26 cellular contexts compared by ENCODE assay signal in the genomic region with DNA sequence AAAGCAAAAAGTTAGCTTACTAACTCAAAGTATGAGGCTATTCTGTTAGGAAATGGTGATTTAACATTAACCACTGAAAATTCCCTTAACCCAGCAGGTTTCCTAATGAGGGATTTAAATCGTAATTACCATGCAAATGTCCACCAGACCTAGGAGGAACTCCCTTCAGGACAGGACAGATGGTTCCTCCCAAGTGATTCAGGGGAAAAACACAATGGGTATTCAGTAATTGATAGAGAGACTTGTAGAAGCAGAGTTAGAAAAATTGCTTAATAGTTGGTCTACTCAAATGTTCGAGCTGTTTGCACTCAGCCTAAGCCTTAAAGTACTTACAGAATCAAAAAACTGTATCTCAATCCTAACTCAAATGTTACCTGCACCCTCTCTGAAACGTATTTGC. TPM values are rescaled to one million over a fixed set of nuclear protein-coding genes. Genes with fewer than 3 reads are reported as not detected.
"Had no signal": no experiment of that assay in that cellular context is flagged by ENCODE, and none has a peak within 500 bp of the region (broad histone marks: within the 10 kb centered on the region; RNA-seq: fewer than 3 reads in every experiment).

No MANE protein-coding gene starts in this region.

- H3K36me3 ChIP-seq: esophagus muscularis mucosa, gastrocnemius medialis, lower lobe of right lung, stomach, transverse colon had no signal

- H3K27me3 Mint-ChIP-seq: activated CD4-positive, alpha-beta memory T cell treated with anti-CD3 and anti-CD28 coated beads for 36 hours; activated naive CD8-positive, alpha-beta T cell treated with anti-CD3 and anti-CD28 coated beads, Interleukin-2, amount 10 ng/mL, durations not matched to agents 7 days and 5 days; naive thymus-derived CD4-positive, alpha-beta T cell; T-helper 17 cell had no signal

- H3K27ac ChIP-seq: esophagus muscularis mucosa, gastrocnemius medialis, lower lobe of right lung, stomach, transverse colon had no signal

- FAIRE-seq: small intestine, urothelium cell line had no signal

- H3K4me1 ChIP-seq: esophagus muscularis mucosa, gastrocnemius medialis, lower lobe of right lung, stomach, transverse colon had no signal

- H3K4me3 Mint-ChIP-seq: activated CD4-positive, alpha-beta memory T cell treated with anti-CD3 and anti-CD28 coated beads for 36 hours; activated naive CD4-positive, alpha-beta T cell treated with anti-CD3 and anti-CD28 coated beads for 36 hours; activated naive CD8-positive, alpha-beta T cell treated with anti-CD3 and anti-CD28 coated beads, Interleukin-2, amount 10 ng/mL, durations not matched to agents 7 days and 5 days; immature natural killer cell; naive thymus-derived CD4-positive, alpha-beta T cell; neural crest cell; stimulated activated effector memory CD8-positive, alpha-beta T cell treated with anti-CD3 and anti-CD28 coated beads, Interleukin-12 subunit alpha, Interleukin-12 subunit beta, amount 100 ng/mL, for 72 hours; T-helper 17 cell had no signal

- H3K27me3 ChIP-seq: esophagus muscularis mucosa, gastrocnemius medialis, stomach, transverse colon had no signal

- H3K36me3 Mint-ChIP-seq: activated CD4-positive, alpha-beta memory T cell treated with anti-CD3 and anti-CD28 coated beads for 36 hours; activated naive CD8-positive, alpha-beta T cell treated with anti-CD3 and anti-CD28 coated beads, Interleukin-2, amount 10 ng/mL, durations not matched to agents 7 days and 5 days; immature natural killer cell; naive thymus-derived CD4-positive, alpha-beta T cell; stimulated activated effector memory CD8-positive, alpha-beta T cell treated with anti-CD3 and anti-CD28 coated beads, Interleukin-12 subunit alpha, Interleukin-12 subunit beta, amount 100 ng/mL, for 72 hours had no signal

- H3K4me1 Mint-ChIP-seq: activated naive CD8-positive, alpha-beta T cell treated with anti-CD3 and anti-CD28 coated beads, Interleukin-2, amount 10 ng/mL, durations not matched to agents 7 days and 5 days; immature natural killer cell; naive thymus-derived CD4-positive, alpha-beta T cell; neural crest cell; stimulated activated effector memory CD8-positive, alpha-beta T cell treated with anti-CD3 and anti-CD28 coated beads, Interleukin-12 subunit alpha, Interleukin-12 subunit beta, amount 100 ng/mL, for 72 hours; T-helper 17 cell had no signal

- ATAC-seq: gastrocnemius medialis; left lobe of liver; lower lobe of right lung; naive thymus-derived CD4-positive, alpha-beta T cell; sciatic nerve; stimulated activated effector memory CD8-positive, alpha-beta T cell treated with anti-CD3 and anti-CD28 coated beads, Interleukin-12 subunit alpha, Interleukin-12 subunit beta, amount 100 ng/mL, for 72 hours; T-helper 17 cell had no signal

- H3K9me3 Mint-ChIP-seq: activated naive CD8-positive, alpha-beta T cell treated with anti-CD3 and anti-CD28 coated beads, Interleukin-2, amount 10 ng/mL, durations not matched to agents 7 days and 5 days; neural crest cell had no signal

- H3K9me3 ChIP-seq: esophagus muscularis mucosa, gastrocnemius medialis, lower lobe of right lung, stomach, transverse colon had no signal

- H3K4me3 ChIP-seq: esophagus muscularis mucosa, gastrocnemius medialis, lower lobe of right lung, stomach, transverse colon had no signal

- DNase-seq: activated CD4-positive, alpha-beta memory T cell treated with anti-CD3 and anti-CD28 coated beads for 36 hours; activated CD4-positive, alpha-beta T cell treated with anti-CD3 and anti-CD28 coated beads for 48 hours; activated effector memory CD4-positive, alpha-beta T cell treated with Interleukin-2 at 50 U/mL for 16 hours; activated naive CD4-positive, alpha-beta T cell treated with anti-CD3 and anti-CD28 coated beads for 36 hours; activated naive CD8-positive, alpha-beta T cell treated with anti-CD3 and anti-CD28 coated beads, Interleukin-2, amount 10 ng/mL, durations not matched to agents 7 days and 5 days; activated T-cell treated with anti-CD3 and anti-CD28 coated beads, Interleukin-2, amount 50 U/mL, for 48 hours; amygdala; effector CD4-positive, alpha-beta T cell; gastrocnemius medialis; hypothalamus; immature natural killer cell; lower lobe of right lung; naive thymus-derived CD4-positive, alpha-beta T cell; posterior cingulate gyrus; small intestine; stimulated activated CD4-positive, alpha-beta T cell treated with anti-CD3 and anti-CD28 coated beads, Interleukin-2, amount 100 ng/mL, for 24 hours; stomach; T-helper 17 cell; transverse colon had no signal

- H3K27ac Mint-ChIP-seq: activated CD4-positive, alpha-beta memory T cell treated with anti-CD3 and anti-CD28 coated beads for 36 hours; activated naive CD4-positive, alpha-beta T cell treated with anti-CD3 and anti-CD28 coated beads for 36 hours; activated naive CD8-positive, alpha-beta T cell treated with anti-CD3 and anti-CD28 coated beads, Interleukin-2, amount 10 ng/mL, durations not matched to agents 7 days and 5 days; immature natural killer cell; naive thymus-derived CD4-positive, alpha-beta T cell; stimulated activated effector memory CD8-positive, alpha-beta T cell treated with anti-CD3 and anti-CD28 coated beads, Interleukin-12 subunit alpha, Interleukin-12 subunit beta, amount 100 ng/mL, for 72 hours; T-helper 17 cell had no signal

RNA-seq across cellular contexts. Expression of gene RERGL, which starts 21.6 kb away (rescaled TPM):
- total RNA-seq: activated CD4-positive, alpha-beta memory T cell treated with anti-CD3 and anti-CD28 coated beads for 36 hours; activated naive CD4-positive, alpha-beta T cell treated with anti-CD3 and anti-CD28 coated beads for 36 hours; activated naive CD8-positive, alpha-beta T cell treated with anti-CD3 and anti-CD28 coated beads, Interleukin-2, amount 10 ng/mL, durations not matched to agents 7 days and 5 days; kidney epithelial cell; naive thymus-derived CD4-positive, alpha-beta T cell; neural crest cell; T-helper 17 cell had no signal
- polyA plus RNA-seq: immature natural killer cell; naive thymus-derived CD4-positive, alpha-beta T cell had no signal
